In the genomic region with DNA sequence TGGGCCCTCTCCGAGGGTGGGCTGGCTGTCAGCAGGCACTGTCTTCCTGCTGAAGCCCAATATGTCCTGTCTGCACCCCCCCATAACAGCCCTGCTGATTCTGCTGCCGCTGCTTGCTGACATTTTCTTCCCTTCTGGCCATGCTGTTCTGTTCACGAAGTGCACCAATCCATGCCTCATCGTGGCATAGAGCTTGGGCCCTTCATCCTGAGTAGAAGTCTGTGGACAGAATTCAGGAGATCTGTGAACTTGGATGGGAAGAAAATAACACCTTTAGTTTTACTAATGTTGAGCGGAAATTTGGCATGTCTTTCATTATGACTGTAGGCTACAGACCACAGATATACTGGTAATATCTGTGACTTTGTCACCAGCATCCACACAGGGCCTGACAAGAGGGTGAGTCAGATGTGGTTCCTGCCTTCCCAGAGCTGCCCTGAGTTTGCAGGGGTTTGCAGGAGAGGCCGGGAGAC, we compare ENCODE assay signal across 1 cellular context.
TF ChIP-seq lines count a peak whose summit lies in the region.

No MANE protein-coding gene starts in this region.

TF ChIP-seq in HepG2, 621 proteins besides CTCF, POLR2A, EP300 and RAD21:
- TF ChIP-seq, protein P1, sequence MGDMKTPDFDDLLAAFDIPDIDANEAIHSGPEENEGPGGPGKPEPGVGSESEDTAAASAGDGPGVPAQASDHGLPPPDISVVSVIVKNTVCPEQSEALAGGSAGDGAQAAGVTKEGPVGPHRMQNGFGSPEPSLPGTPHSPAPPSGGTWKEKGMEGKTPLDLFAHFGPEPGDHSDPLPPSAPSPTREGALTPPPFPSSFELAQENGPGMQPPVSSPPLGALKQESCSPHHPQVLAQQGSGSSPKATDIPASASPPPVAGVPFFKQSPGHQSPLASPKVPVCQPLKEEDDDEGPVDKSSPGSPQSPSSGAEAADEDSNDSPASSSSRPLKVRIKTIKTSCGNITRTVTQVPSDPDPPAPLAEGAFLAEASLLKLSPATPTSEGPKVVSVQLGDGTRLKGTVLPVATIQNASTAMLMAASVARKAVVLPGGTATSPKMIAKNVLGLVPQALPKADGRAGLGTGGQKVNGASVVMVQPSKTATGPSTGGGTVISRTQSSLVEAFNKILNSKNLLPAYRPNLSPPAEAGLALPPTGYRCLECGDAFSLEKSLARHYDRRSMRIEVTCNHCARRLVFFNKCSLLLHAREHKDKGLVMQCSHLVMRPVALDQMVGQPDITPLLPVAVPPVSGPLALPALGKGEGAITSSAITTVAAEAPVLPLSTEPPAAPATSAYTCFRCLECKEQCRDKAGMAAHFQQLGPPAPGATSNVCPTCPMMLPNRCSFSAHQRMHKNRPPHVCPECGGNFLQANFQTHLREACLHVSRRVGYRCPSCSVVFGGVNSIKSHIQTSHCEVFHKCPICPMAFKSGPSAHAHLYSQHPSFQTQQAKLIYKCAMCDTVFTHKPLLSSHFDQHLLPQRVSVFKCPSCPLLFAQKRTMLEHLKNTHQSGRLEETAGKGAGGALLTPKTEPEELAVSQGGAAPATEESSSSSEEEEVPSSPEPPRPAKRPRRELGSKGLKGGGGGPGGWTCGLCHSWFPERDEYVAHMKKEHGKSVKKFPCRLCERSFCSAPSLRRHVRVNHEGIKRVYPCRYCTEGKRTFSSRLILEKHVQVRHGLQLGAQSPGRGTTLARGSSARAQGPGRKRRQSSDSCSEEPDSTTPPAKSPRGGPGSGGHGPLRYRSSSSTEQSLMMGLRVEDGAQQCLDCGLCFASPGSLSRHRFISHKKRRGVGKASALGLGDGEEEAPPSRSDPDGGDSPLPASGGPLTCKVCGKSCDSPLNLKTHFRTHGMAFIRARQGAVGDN (CRISPR knock-in tag; IDR thresholded peaks at IDR 0.05) = peak; percentile 22; the same call in 1 of the 2 replicates
- TF ChIP-seq RAD51 (IDR thresholded peaks at IDR 0.05; ENCODE audit: borderline replicate concordance) = no peak
